Comparison of ENCODE assay signal across 7 cellular contexts in the genomic region with DNA sequence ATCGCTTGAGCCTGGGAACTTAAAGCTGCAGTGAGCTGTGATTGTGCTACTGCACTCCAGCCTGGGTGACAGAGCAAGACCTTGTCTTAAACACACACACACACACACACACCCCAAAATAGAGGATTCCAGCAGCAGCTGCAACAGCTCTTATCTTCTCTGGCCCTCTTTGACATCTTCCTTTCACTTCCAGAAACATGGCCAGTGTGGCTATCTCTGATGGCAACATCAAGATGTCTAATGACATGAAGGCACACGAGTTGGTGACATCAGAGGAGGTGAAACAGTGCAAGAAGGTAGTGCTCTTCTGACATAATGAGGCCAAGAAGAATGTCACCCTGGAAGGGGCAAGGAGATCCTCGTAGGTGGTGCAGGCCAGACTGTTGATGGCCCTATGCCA.
"Had no signal": no experiment of that assay in that cellular context is flagged by ENCODE, and none has a peak within 500 bp of the region (broad histone marks: within the 10 kb centered on the region; RNA-seq: fewer than 3 reads in every experiment).

No MANE protein-coding gene starts in this region.

- H3K9me3 Mint-ChIP-seq: GM23338, H9, IgD-negative memory B cell had no signal

- FAIRE-seq: H1, H54, HTR-8/SVneo had no signal

- H3K27me3 Mint-ChIP-seq: IgD-negative memory B cell had no signal

- H3K4me3 ChIP-seq: GM23338 had no signal

- H3K4me3 Mint-ChIP-seq: GM23338, H9, IgD-negative memory B cell had no signal

- ATAC-seq: GM23338 had no signal

- H3K27ac Mint-ChIP-seq: GM23338, H9, IgD-negative memory B cell had no signal

- H3K4me2 ChIP-seq: GM23338 had no signal

- DNase-seq: H9, HCEC 1CT had no signal

- H3K4me1 Mint-ChIP-seq: GM23338 had no signal

- H2AFZ ChIP-seq: GM23338 had no signal
